ENCODE assay signal across 8 cellular contexts in genomic region chr19:34734601-34735103, GRCh38. TPM values are rescaled to one million over a fixed set of nuclear protein-coding genes. Genes with fewer than 3 reads are reported as not detected.
DNase-seq lines count a peak whose midpoint lies in the region; ATAC-seq and TF ChIP-seq lines count a peak whose summit lies in the region.

No MANE protein-coding gene starts in this region.

- POLR2A ChIA-PET in naive thymus-derived CD8-positive, alpha-beta T cell (lab: Charles Lee), result interaction anchor here (1.3 kb wide), 1 partner anchor 38 kb away, joined by 5 read pairs; no protein-coding TSS in a partner anchor

- H3K4me3 ChIP-seq in NB4 (ENCODE audit: low read depth, low read length), result peak overlapping the region; percentile 77

- no peak for ATAC-seq in naive thymus-derived CD8-positive, alpha-beta T cell
- no peak for ATAC-seq in HG02588 (IDR thresholded peaks at IDR 0.05; ENCODE audit: unreplicated experiment)
- no peak for ATAC-seq in GM18870 (IDR thresholded peaks at IDR 0.05; ENCODE audit: unreplicated experiment)
- no peak for ATAC-seq in GM21515 (IDR thresholded peaks at IDR 0.05; ENCODE audit: unreplicated experiment)

- no peak for TF ChIP-seq POLR2A in NB4 (IDR thresholded peaks at IDR 0.05; ENCODE audit: extremely low read depth, insufficient read length)

- peaks cover 27 to 39% (median 34%) of the 10 kb centered on the region in 3 donors for H3K36me3 Mint-ChIP-seq in naive thymus-derived CD8-positive, alpha-beta T cell

- TF ChIP-seq CTCF in C4-2B (conservative IDR thresholded peaks at IDR 0.05), result no peak; the same call in 1 of the 2 replicates
- TF ChIP-seq CTCF in NB4 (IDR thresholded peaks at IDR 0.05; ENCODE audit: low read depth, low read length), result no peak

- DNase-seq in NB4 (ENCODE audit: low read depth), result no peak
- DNase-seq in naive thymus-derived CD8-positive, alpha-beta T cell, result no peak
- DNase-seq in iPS-NIHi7 (ENCODE audit: extremely low spot score), result no peak

- peak overlapping the region; percentile 87 to 99 (median 96) for H3K4me3 Mint-ChIP-seq in naive thymus-derived CD8-positive, alpha-beta T cell

- H3K9me3 Mint-ChIP-seq in naive thymus-derived CD8-positive, alpha-beta T cell, result peaks cover 6 to 44% (median 26%) of the 10 kb centered on the region in 9 donors

- H3K27ac Mint-ChIP-seq in naive thymus-derived CD8-positive, alpha-beta T cell, result peak overlapping the region; percentile 89 to 100 (median 98)

- peaks cover 0 to 2% (median 0%) of the 10 kb centered on the region in 5 donors for H3K27me3 Mint-ChIP-seq in naive thymus-derived CD8-positive, alpha-beta T cell

- H3K27ac ChIP-seq in C4-2B, result peak overlapping the region; percentile 90
- H3K27ac ChIP-seq in cingulate gyrus (ENCODE audit: low read depth, low read length), result peak overlapping the region; percentile 95

- H3K4me1 Mint-ChIP-seq in naive thymus-derived CD8-positive, alpha-beta T cell, result peaks cover 15 to 34% (median 31%) of the 10 kb centered on the region in 4 donors

RNA-seq across cellular contexts. Expression of gene ZNF181, which starts 0.6 kb away (rescaled TPM):
- total RNA-seq in naive thymus-derived CD8-positive, alpha-beta T cell, result 10 to 100 TPM; 28.7 to 29.5 TPM
- 10 to 100 TPM; 23.1 to 36.4 (median 35.7) TPM for polyA plus RNA-seq in naive thymus-derived CD8-positive, alpha-beta T cell

RNA-seq across cellular contexts. Expression of gene ZNF599, which starts 38.4 kb away (rescaled TPM):
- total RNA-seq in naive thymus-derived CD8-positive, alpha-beta T cell, result 10 to 100 TPM; 10.7 to 11.3 TPM
- 1 to 10 TPM; 8.6 to 9.5 (median 9.1) TPM for polyA plus RNA-seq in naive thymus-derived CD8-positive, alpha-beta T cell

RNA-seq across cellular contexts. Expression of gene ZNF302, which starts 57.2 kb away (rescaled TPM):
- total RNA-seq in naive thymus-derived CD8-positive, alpha-beta T cell, result 10 to 100 TPM; 59.6 to 62.6 TPM
- polyA plus RNA-seq in naive thymus-derived CD8-positive, alpha-beta T cell, result 10 to 100 TPM; 17.5 to 23.1 (median 21.7) TPM

RNA-seq across cellular contexts. Expression of gene SCGB2B2, which starts 57.7 kb away (rescaled TPM):
- under 1 TPM; 0.75 to 0.82 TPM for total RNA-seq in naive thymus-derived CD8-positive, alpha-beta T cell
- not detected for polyA plus RNA-seq in naive thymus-derived CD8-positive, alpha-beta T cell
